In the genomic region with DNA sequence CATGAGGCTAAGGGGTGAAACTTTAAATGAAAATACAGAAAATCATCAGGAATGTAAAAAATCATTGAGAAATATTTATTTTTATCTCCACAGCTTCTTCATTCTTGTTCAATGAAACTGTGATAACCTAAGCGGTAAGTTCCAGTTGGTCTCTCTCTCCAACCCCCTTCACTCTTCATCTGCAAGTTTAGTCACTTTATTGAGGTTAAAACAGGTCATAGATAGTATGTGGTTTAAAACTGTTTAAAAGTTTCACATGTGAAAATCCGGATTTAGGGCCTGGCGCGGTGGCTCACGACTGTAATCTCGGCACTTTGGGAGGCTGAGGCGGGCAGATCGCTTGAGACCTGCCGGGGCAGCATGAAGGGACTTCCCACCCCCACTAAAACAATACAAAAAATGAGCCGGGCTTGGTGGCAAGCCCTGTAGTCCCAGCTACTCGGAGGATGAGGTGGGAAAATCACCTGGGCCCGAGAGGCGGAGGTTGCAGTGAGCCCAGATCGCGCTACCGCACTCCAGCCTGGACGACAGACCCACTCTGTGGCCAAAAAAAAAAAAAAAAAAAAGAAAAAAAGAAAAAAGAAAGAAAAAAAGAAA, we compare ENCODE assay signal across 1 cellular context.
A peak's percentile ranks its signal among the peaks of the same experiment; 100 is the strongest.
TF ChIP-seq lines count a peak whose summit lies in the region.

No MANE protein-coding gene starts in this region.

TF ChIP-seq in HepG2, 621 proteins besides CTCF, POLR2A, EP300 and RAD21:
- TF ChIP-seq KLF16 (CRISPR knock-in tag; IDR thresholded peaks at IDR 0.05) (0 out of 4 replicates have a peak, but pooled peaks of 1 of the 2 experiments have one; percentile 4), MIER2 (CRISPR knock-in tag; IDR thresholded peaks at IDR 0.05) (no peak), TCF7L2 (IDR thresholded peaks at IDR 0.05; ENCODE audit: low read depth, low read length) (no peak)
- TF ChIP-seq, protein P1, sequence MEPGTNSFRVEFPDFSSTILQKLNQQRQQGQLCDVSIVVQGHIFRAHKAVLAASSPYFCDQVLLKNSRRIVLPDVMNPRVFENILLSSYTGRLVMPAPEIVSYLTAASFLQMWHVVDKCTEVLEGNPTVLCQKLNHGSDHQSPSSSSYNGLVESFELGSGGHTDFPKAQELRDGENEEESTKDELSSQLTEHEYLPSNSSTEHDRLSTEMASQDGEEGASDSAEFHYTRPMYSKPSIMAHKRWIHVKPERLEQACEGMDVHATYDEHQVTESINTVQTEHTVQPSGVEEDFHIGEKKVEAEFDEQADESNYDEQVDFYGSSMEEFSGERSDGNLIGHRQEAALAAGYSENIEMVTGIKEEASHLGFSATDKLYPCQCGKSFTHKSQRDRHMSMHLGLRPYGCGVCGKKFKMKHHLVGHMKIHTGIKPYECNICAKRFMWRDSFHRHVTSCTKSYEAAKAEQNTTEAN (CRISPR knock-in tag; conservative IDR thresholded peaks at IDR 0.05) = no peak
